In the genomic region with DNA sequence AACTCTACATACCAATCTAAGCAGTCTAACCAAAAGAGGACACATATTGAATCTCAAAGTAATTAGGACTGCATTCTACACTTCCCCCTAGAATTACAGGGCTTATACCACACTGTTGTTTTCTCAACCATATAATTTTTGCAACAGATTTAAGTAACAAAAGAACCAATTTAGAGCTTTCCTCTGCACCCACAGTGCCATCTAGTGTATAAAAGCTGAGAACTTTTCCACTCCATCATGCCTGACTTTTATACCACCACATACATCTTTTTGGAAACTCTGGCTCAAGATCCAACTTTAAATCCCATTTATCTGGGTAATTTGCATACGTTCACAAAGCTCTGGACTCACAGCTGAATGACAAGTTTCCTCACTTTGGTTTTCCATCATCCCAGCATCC, we compare ENCODE assay signal across 8 cellular contexts.
DNase-seq lines count a peak whose midpoint lies in the region; ATAC-seq and TF ChIP-seq lines count a peak whose summit lies in the region.

No MANE protein-coding gene starts in this region.

- CTCF ChIA-PET in BJ (lab: Yijun Ruan, JAX): interaction anchor here (0.6 to 3.6 kb wide), 10 partner anchors 9 to 291 kb away, joined by 3 to 42 read pairs (median 4); no protein-coding TSS in a partner anchor

- TF ChIP-seq POLR2A in vagina (IDR thresholded peaks at IDR 0.05): no peak

- TF ChIP-seq CTCF in BJ (IDR thresholded peaks at IDR 0.05; ENCODE audit: insufficient read depth, low read depth, low read length) (peak; percentile 41; the same call in 1 of the 2 replicates), vagina (IDR thresholded peaks at IDR 0.05) (peak in 2 of 3 experiments; percentile 18 to 33)

- intact Hi-C loops in vagina (cut with DNase I): loop anchor here (5.0 kb wide), 1 partner anchor 113 kb away; no protein-coding TSS in a partner anchor

- H3K9me3 ChIP-seq in vagina: no peaks in the 10 kb centered on the region

- no peak overlapping the region for H3K4me3 Mint-ChIP-seq in immature natural killer cell

- no peaks in the 10 kb centered on the region for H3K9me3 Mint-ChIP-seq in immature natural killer cell

- H3K27ac ChIP-seq in vagina: no peak overlapping the region

- peaks cover 0 to 6% (median 4%) of the 10 kb centered on the region in 3 donors for H3K36me3 Mint-ChIP-seq in immature natural killer cell

- H3K27me3 ChIP-seq in BJ (ENCODE audit: control insufficient read depth, insufficient read depth, low read length) (no peaks in the 10 kb centered on the region), vagina (no peaks in the 10 kb centered on the region)

- DNase-seq in BJ (ENCODE audit: low read depth) (no peak), HCEC 1CT (peak; percentile 1), SW480 (ENCODE audit: low spot score) (peak; percentile 17), immature natural killer cell (peak; percentile 21 to 42 (median 27)), vagina (ENCODE audit: extremely low spot score in 2 of 2) (no peak), GM19238 (ENCODE audit: insufficient read length, low spot score) (no peak), islet precursor cell (no peak)

- ATAC-seq in GM21717 (IDR thresholded peaks at IDR 0.05; ENCODE audit: unreplicated experiment): no peak

- H3K4me3 ChIP-seq in BJ (ENCODE audit: low read depth, low read length): no peak overlapping the region
- H3K4me3 ChIP-seq in vagina: no peak overlapping the region

- POLR2A ChIA-PET in BJ (lab: Charles Lee): no interaction called here

- H3K36me3 ChIP-seq in BJ (ENCODE audit: control insufficient read depth, insufficient read depth, low read length) (no peaks in the 10 kb centered on the region), vagina (no peaks in the 10 kb centered on the region)

- H3K27me3 Mint-ChIP-seq in immature natural killer cell (ENCODE audit: low read depth in 3 of 3): peaks cover 0 to 2% (median 2%) of the 10 kb centered on the region in 3 donors

- peaks cover 24 to 27% of the 10 kb centered on the region in 2 donors for H3K4me1 Mint-ChIP-seq in immature natural killer cell

- H3K27ac Mint-ChIP-seq in immature natural killer cell: peak overlapping the region in 3 of 6 donors; percentile 4 to 38 (median 37)

- no peaks in the 10 kb centered on the region for H3K4me1 ChIP-seq in vagina

Comparison
In these comparisons a context has a peak if more than half of its experiments do, and no peak if none do; other contexts are left out.
1. DNase-seq: peak in HCEC 1CT (single experiment), SW480 (single experiment) and immature natural killer cell (3 of 3); none in BJ (single experiment), vagina (0 of 2), GM19238 (single experiment) and islet precursor cell (single experiment).